In genomic region chr7:25926891-25927625, GRCh38 we compare ENCODE assay signal across 1 cellular context.
TF ChIP-seq lines count a peak whose summit lies in the region.

No MANE protein-coding gene starts in this region.

TF ChIP-seq in GM23338, 12 proteins besides CTCF, POLR2A, EP300 and RAD21 (continued from another document):
- TF ChIP-seq ZNF462 (CRISPR knock-in tag; IDR thresholded peaks at IDR 0.05) (no peak), ZNF331 (CRISPR knock-in tag; IDR thresholded peaks at IDR 0.05; ENCODE audit: low read depth) (no peak), ETS1 (IDR thresholded peaks at IDR 0.05) (no peak), NANOG (IDR thresholded peaks at IDR 0.05; ENCODE audit: borderline replicate concordance) (no peak), REST (IDR thresholded peaks at IDR 0.05; ENCODE audit: unreplicated experiment) (no peak)
